ENCODE assay signal across 17 cellular contexts in genomic region chr2:176702169-176702568, GRCh38.
A peak's percentile ranks its signal among the peaks of the same experiment; 100 is the strongest.
DNase-seq lines count a peak whose midpoint lies in the region; ATAC-seq and TF ChIP-seq lines count a peak whose summit lies in the region.
"Had no signal": no experiment of that assay in that cellular context is flagged by ENCODE, and none has a peak within 500 bp of the region (broad histone marks: within the 10 kb centered on the region; RNA-seq: fewer than 3 reads in every experiment).

No MANE protein-coding gene starts in this region.

- in situ Hi-C loops in ACHN (cut with HindIII; ENCODE audit: low pct_ligation_motif_present, low pct_unique_long_range_greater_than_20kb, low sequenced_read_pairs): no loop called here

- ATAC-seq in left cardiac atrium (peak; percentile 56 to 75), lower lobe of right lung (no peak)
- ATAC-seq: GM12878, HepG2 had no signal

- intact Hi-C loops in left cardiac atrium (cut with DNase I) (no loop called here), cardiac septum (cut with DNase I) (no loop called here), lower lobe of right lung (cut with DNase I) (no loop called here)

- H3K4me3 ChIP-seq in lower lobe of right lung: no peak overlapping the region
- H3K4me3 ChIP-seq: GM12878 had no signal

- H3K36me3 ChIP-seq in lower lobe of right lung: no peaks in the 10 kb centered on the region

- no peaks in the 10 kb centered on the region for H3K4me1 ChIP-seq in lower lobe of right lung
- H3K4me1 ChIP-seq: Caco-2 had no signal

- TF ChIP-seq CTCF in lower lobe of right lung (IDR thresholded peaks at IDR 0.05): no peak

- no peak for DNase-seq in left cardiac atrium
- DNase-seq in cardiac septum (ENCODE audit: low spot score): no peak
- DNase-seq in ACHN: peak; percentile 21
- DNase-seq in glomerular visceral epithelial cell (ENCODE audit: extremely low spot score): peak; percentile 2
- DNase-seq in renal cortical epithelial cell (ENCODE audit: low read depth): peak; percentile 63
- DNase-seq in lower lobe of right lung: no peak
- DNase-seq in DMS53 (lab: John Stamatoyannopoulos, UW): no peak
- DNase-seq: AML-193; Caco-2; CD4-positive, alpha-beta T cell; DMS153; DND-41; EL; H9 had no signal

- H3K9me3 ChIP-seq in lower lobe of right lung: no peaks in the 10 kb centered on the region
- H3K9me3 ChIP-seq: Caco-2 had no signal

- H3K27ac ChIP-seq in lower lobe of right lung: no peak overlapping the region
- H3K27ac ChIP-seq: C4-2B had no signal

- H3K27me3 ChIP-seq in lower lobe of right lung (ENCODE audit: low read depth): no peaks in the 10 kb centered on the region

Comparison
In these comparisons a context has a peak if more than half of its experiments do, and no peak if none do; other contexts are left out.
1. ATAC-seq: peak in left cardiac atrium (2 of 2); none in lower lobe of right lung (0 of 2).
2. DNase-seq: peak in ACHN (single experiment), glomerular visceral epithelial cell (single experiment) and renal cortical epithelial cell (single experiment); none in left cardiac atrium (single experiment), cardiac septum (single experiment), lower lobe of right lung (single experiment) and DMS53 (single experiment).